ENCODE assay signal across 25 cellular contexts in the genomic region with DNA sequence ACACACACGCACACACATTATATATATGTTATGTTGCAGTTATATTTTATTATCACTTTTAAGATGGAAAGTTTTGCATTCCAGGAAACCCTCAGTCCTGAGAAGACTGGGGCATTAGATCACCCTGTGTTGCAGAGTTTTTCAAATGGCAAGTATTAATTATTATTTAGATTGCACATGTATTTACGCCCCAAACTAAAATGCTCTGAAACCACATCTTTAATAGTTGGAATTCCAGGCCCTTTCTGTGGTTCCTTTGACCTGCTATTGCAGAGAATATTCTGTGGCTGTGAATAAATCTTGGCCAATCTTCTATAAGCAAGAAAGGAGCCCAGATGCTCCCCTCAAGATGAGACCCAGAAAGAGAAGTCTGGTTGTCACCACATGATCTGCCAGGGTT.
DNase-seq lines count a peak whose midpoint lies in the region; ATAC-seq and TF ChIP-seq lines count a peak whose summit lies in the region.
"Had no signal": no experiment of that assay in that cellular context is flagged by ENCODE, and none has a peak within 500 bp of the region (broad histone marks: within the 10 kb centered on the region; RNA-seq: fewer than 3 reads in every experiment).

No MANE protein-coding gene starts in this region.

- no peak for TF ChIP-seq CTCF in astrocyte of the spinal cord (IDR thresholded peaks at IDR 0.05; ENCODE audit: low read depth, low read length)

- peak; percentile 38 for DNase-seq in GM04504 (ENCODE audit: low read depth)
- DNase-seq in astrocyte of the spinal cord (ENCODE audit: low read depth, low spot score): peak; percentile 73
- DNase-seq in glomerular visceral epithelial cell (ENCODE audit: extremely low spot score): peak; percentile 84
- no peak for DNase-seq in SHP77 treated with DMSO at 0.1 percent for 48 hours (lab: John Stamatoyannopoulos, UW)
- DNase-seq in UCSD-AML1 (lab: John Stamatoyannopoulos, UW; ENCODE audit: unreplicated experiment): no peak
- no peak for DNase-seq in NCI-H524 treated with DMSO at 0.1 percent for 48 hours (lab: John Stamatoyannopoulos, UW)
- DNase-seq: activated CD4-positive, alpha-beta T cell treated with anti-CD3 and anti-CD28 coated beads, Interleukin-2, amount 10 ng/mL, durations not matched to agents 7 days and 5 days; C1 segment of cervical spinal cord; GF-D8; GOT3; immature natural killer cell; mucosa of descending colon; NCI-H1694 treated with DMSO at 0.1 percent for 48 hours; NCI-H82; psoas muscle; SHP77; small intestine; stimulated activated CD4-positive, alpha-beta T cell treated with anti-CD3 and anti-CD28 coated beads, Interleukin-2, amount 100 ng/mL, for 48 hours; stimulated activated naive CD8-positive, alpha-beta T cell treated with anti-CD3 and anti-CD28 coated beads, Interleukin-15, Interleukin-2, amounts not matched to agents 100 U/mL and 50 U/mL, for 24 hours had no signal

- H3K4me3 ChIP-seq in astrocyte of the spinal cord (ENCODE audit: low read depth, low read length): no peak overlapping the region
- H3K4me3 ChIP-seq: cardiac muscle cell, GM12878, mucosa of descending colon, neural progenitor cell, psoas muscle, tibial nerve had no signal

- ATAC-seq in HG03280 (IDR thresholded peaks at IDR 0.05; ENCODE audit: unreplicated experiment): no peak
- ATAC-seq: activated naive CD4-positive, alpha-beta T cell treated with anti-CD3 and anti-CD28 coated beads, Interleukin-2, amount 50 U/mL, for 72 hours; GM12878; mucosa of descending colon; psoas muscle; stimulated activated naive CD8-positive, alpha-beta T cell treated with anti-CD3 and anti-CD28 coated beads, Interleukin-15, Interleukin-2, amounts not matched to agents 100 U/mL and 50 U/mL, for 24 hours had no signal

- in situ Hi-C loops in astrocyte of the spinal cord (cut with HindIII; ENCODE audit: low sequenced_read_pairs): no loop called here

Comparison
In these comparisons a context has a peak if more than half of its experiments do, and no peak if none do; other contexts are left out.
1. DNase-seq: peak in GM04504 (single experiment), astrocyte of the spinal cord (single experiment) and glomerular visceral epithelial cell (single experiment); none in SHP77 treated with DMSO at 0.1 percent for 48 hours (single experiment), UCSD-AML1 (single experiment) and NCI-H524 treated with DMSO at 0.1 percent for 48 hours (single experiment).